ENCODE assay signal across 1 cellular context in genomic region chr3:70824785-70825184, GRCh38.
A peak's percentile ranks its signal among the peaks of the same experiment; 100 is the strongest.
TF ChIP-seq lines count a peak whose summit lies in the region.

No MANE protein-coding gene starts in this region.

TF ChIP-seq in SK-N-SH, 30 proteins besides CTCF, POLR2A, EP300 and RAD21 (continued from another document):
- TF ChIP-seq ZBTB33 (IDR thresholded peaks at IDR 0.05; ENCODE audit: borderline replicate concordance, low read depth) (no peak), YY1 (IDR thresholded peaks at IDR 0.05; ENCODE audit: low read depth) (no peak), JUND (IDR thresholded peaks at IDR 0.05) (peak; percentile 54), EZH2phosphoT487 (IDR thresholded peaks at IDR 0.05; ENCODE audit: borderline replicate concordance, low read depth) (no peak), MEF2A (IDR thresholded peaks at IDR 0.05; ENCODE audit: borderline replicate concordance, low read depth) (no peak), CHD2 (IDR thresholded peaks at IDR 0.05; ENCODE audit: low read length, partially characterized antibody) (no peak), USF2 (IDR thresholded peaks at IDR 0.05; ENCODE audit: borderline replicate concordance, low read depth, low read length) (no peak), FOXJ3 (CRISPR knock-in tag; IDR thresholded peaks at IDR 0.05) (no peak), NFIC (IDR thresholded peaks at IDR 0.05; ENCODE audit: borderline replicate concordance) (peak; percentile 73), SIN3A (IDR thresholded peaks at IDR 0.05; ENCODE audit: borderline replicate concordance, low read depth, low read length) (no peak), MXI1 (IDR thresholded peaks at IDR 0.05; ENCODE audit: low read depth, low read length) (no peak), FOSL2 (IDR thresholded peaks at IDR 0.05; ENCODE audit: borderline replicate concordance, low read depth) (peak; percentile 56; the same call in 1 of the 2 replicates), SMC3 (IDR thresholded peaks at IDR 0.05; ENCODE audit: low read depth, low read length) (no peak)
- TF ChIP-seq, protein P1, sequence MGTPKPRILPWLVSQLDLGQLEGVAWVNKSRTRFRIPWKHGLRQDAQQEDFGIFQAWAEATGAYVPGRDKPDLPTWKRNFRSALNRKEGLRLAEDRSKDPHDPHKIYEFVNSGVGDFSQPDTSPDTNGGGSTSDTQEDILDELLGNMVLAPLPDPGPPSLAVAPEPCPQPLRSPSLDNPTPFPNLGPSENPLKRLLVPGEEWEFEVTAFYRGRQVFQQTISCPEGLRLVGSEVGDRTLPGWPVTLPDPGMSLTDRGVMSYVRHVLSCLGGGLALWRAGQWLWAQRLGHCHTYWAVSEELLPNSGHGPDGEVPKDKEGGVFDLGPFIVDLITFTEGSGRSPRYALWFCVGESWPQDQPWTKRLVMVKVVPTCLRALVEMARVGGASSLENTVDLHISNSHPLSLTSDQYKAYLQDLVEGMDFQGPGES (IDR thresholded peaks at IDR 0.05; ENCODE audit: low read depth, low read length): no peak
